21 cellular contexts compared by ENCODE assay signal in the genomic region with DNA sequence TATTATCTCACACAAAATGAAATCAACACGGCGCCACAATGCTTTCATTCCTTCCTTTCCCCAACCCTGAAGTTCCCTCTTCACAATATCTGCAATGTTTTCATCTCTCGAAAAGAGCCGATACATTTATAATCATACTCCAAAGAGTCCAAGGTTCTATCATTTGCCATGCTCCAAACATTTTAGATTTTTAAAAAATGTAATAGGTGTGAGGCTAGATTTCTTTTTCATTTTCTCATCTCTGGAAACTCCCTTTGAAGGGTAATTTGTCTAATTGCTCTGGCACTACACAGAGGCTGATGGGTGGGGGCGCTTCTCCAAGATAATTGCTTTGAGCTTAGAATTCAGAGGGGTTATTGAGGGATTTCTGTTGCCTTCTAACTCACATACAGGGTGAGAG. TPM values are rescaled to one million over a fixed set of nuclear protein-coding genes. Genes with fewer than 3 reads are reported as not detected.
"Had no signal": no experiment of that assay in that cellular context is flagged by ENCODE, and none has a peak within 500 bp of the region (broad histone marks: within the 10 kb centered on the region; RNA-seq: fewer than 3 reads in every experiment).

No MANE protein-coding gene starts in this region.

- H3K9me3 Mint-ChIP-seq: activated naive CD4-positive, alpha-beta T cell treated with anti-CD3 and anti-CD28 coated beads for 36 hours; activated naive CD8-positive, alpha-beta T cell treated with anti-CD3 and anti-CD28 coated beads, Interleukin-2, amount 50 U/mL, for 24 hours; activated T-cell treated with anti-CD3 and anti-CD28 coated beads, Interleukin-2, amount 50 U/mL, for 24 hours; central memory CD8-positive, alpha-beta T cell; nephron progenitor cell; stimulated activated naive CD8-positive, alpha-beta T cell treated with anti-CD3 and anti-CD28 coated beads, Interleukin-15, Interleukin-2, amounts not matched to agents 100 ng/mL and 50 ng/mL, for 24 hours had no signal

- H3K27ac Mint-ChIP-seq: activated CD4-positive, alpha-beta T cell treated with anti-CD3 and anti-CD28 coated beads, Interleukin-2, amount 10 ng/mL, durations not matched to agents 7 days and 5 days; activated CD8-positive, alpha-beta T cell treated with anti-CD3 and anti-CD28 coated beads, Interleukin-2, amount 10 ng/mL, durations not matched to agents 7 days and 5 days; activated naive CD4-positive, alpha-beta T cell treated with anti-CD3 and anti-CD28 coated beads for 36 hours; activated naive CD8-positive, alpha-beta T cell treated with anti-CD3 and anti-CD28 coated beads, Interleukin-2, amount 50 U/mL, for 24 hours; activated T-cell treated with anti-CD3 and anti-CD28 coated beads, Interleukin-2, amount 50 U/mL, for 24 hours; nephron progenitor cell; stimulated activated naive CD8-positive, alpha-beta T cell treated with anti-CD3 and anti-CD28 coated beads, Interleukin-15, Interleukin-2, amounts not matched to agents 100 ng/mL and 50 ng/mL, for 24 hours had no signal

- DNase-seq: activated CD4-positive, alpha-beta T cell treated with anti-CD3 and anti-CD28 coated beads, Interleukin-2, amount 10 ng/mL, durations not matched to agents 7 days and 5 days; activated CD8-positive, alpha-beta T cell treated with anti-CD3 and anti-CD28 coated beads, Interleukin-2, amount 10 ng/mL, durations not matched to agents 7 days and 5 days; activated naive CD4-positive, alpha-beta T cell treated with anti-CD3 and anti-CD28 coated beads for 36 hours; activated naive CD8-positive, alpha-beta T cell treated with anti-CD3 and anti-CD28 coated beads, Interleukin-2, amount 50 U/mL, for 24 hours; activated T-cell treated with anti-CD3 and anti-CD28 coated beads, Interleukin-2, amount 50 U/mL, for 24 hours; aorta; colonic mucosa; erythroblast; left ventricle myocardium inferior; mammary epithelial cell; nephron progenitor cell; psoas muscle; stimulated activated CD4-positive, alpha-beta T cell treated with anti-CD3 and anti-CD28 coated beads, Interleukin-15, amount 100 ng/mL, for 24 hours; stimulated activated CD4-positive, alpha-beta T cell treated with anti-CD3 and anti-CD28 coated beads, Interleukin-2, amount 100 ng/mL, for 48 hours; transverse colon had no signal

- H3K4me3 Mint-ChIP-seq: activated CD4-positive, alpha-beta T cell treated with anti-CD3 and anti-CD28 coated beads, Interleukin-2, amount 10 ng/mL, durations not matched to agents 7 days and 5 days; activated naive CD4-positive, alpha-beta T cell treated with anti-CD3 and anti-CD28 coated beads for 36 hours; activated naive CD8-positive, alpha-beta T cell treated with anti-CD3 and anti-CD28 coated beads, Interleukin-2, amount 50 U/mL, for 24 hours; activated T-cell treated with anti-CD3 and anti-CD28 coated beads, Interleukin-2, amount 50 U/mL, for 24 hours; central memory CD8-positive, alpha-beta T cell; stimulated activated naive CD8-positive, alpha-beta T cell treated with anti-CD3 and anti-CD28 coated beads, Interleukin-15, Interleukin-2, amounts not matched to agents 100 ng/mL and 50 ng/mL, for 24 hours had no signal

- ATAC-seq: activated CD4-positive, CD25-positive, alpha-beta regulatory T cell treated with anti-CD3 and anti-CD28 coated beads, Interleukin-2, amount 50 U/mL, for 24 hours; activated CD8-positive, alpha-beta T cell treated with anti-CD3 and anti-CD28 coated beads, Interleukin-2, amount 10 ng/mL, durations not matched to agents 7 days and 5 days; activated naive CD8-positive, alpha-beta T cell treated with anti-CD3 and anti-CD28 coated beads, Interleukin-2, amount 50 U/mL, for 24 hours; psoas muscle had no signal

RNA-seq across cellular contexts. Expression of a gene that starts 4.9 kb away (rescaled TPM):
- total RNA-seq: activated CD4-positive, alpha-beta T cell treated with anti-CD3 and anti-CD28 coated beads, Interleukin-2, amount 10 ng/mL, durations not matched to agents 7 days and 5 days; activated CD8-positive, alpha-beta T cell treated with anti-CD3 and anti-CD28 coated beads, Interleukin-2, amount 10 ng/mL, durations not matched to agents 7 days and 5 days; activated naive CD4-positive, alpha-beta T cell treated with anti-CD3 and anti-CD28 coated beads for 36 hours; colonic mucosa; kidney epithelial cell; left ventricle myocardium inferior; myocyte; psoas muscle; transverse colon had no signal

RNA-seq across cellular contexts. Expression of a gene that starts 14.4 kb away (rescaled TPM):
- total RNA-seq: activated CD4-positive, alpha-beta T cell treated with anti-CD3 and anti-CD28 coated beads, Interleukin-2, amount 10 ng/mL, durations not matched to agents 7 days and 5 days; activated CD8-positive, alpha-beta T cell treated with anti-CD3 and anti-CD28 coated beads, Interleukin-2, amount 10 ng/mL, durations not matched to agents 7 days and 5 days; activated naive CD4-positive, alpha-beta T cell treated with anti-CD3 and anti-CD28 coated beads for 36 hours; colonic mucosa; kidney epithelial cell; left ventricle myocardium inferior; mammary epithelial cell; psoas muscle; transverse colon; vagina had no signal
